12 cellular contexts compared by ENCODE assay signal in the genomic region with DNA sequence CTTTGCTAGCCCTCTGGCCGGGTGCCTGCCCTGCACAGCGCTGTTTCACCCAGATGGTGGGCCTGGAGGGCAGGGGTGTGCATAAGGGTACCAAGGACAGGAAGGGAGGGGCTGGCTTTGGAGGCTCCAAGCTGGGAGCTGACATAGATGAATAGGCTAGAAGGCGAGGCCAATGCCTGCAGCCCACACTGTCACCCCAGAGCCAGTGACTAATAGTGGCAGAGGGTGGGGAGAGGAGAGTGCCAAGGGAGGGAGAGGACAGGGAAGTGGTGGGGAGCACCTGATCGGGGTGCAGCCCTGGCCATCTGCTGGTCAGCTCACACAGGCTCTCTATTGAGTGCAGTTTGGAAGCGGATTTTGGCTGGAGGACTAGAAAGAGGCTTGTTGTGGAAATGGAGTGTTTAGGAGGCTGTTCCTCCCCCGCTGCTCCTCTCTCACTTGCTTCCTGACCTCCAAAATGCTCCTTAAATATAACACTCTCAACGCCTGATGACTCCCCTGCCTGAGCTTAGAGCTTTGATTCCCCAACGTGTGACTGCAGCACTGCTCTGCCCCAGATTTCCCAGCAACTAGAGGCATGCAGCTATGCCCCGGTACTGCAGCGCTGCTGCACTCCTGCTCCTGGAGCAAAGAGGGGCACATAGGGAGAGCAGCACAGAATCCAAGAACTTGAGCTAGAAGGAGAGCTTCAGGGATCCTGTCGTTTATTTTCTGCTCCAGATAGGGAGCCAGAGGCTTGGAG.
DNase-seq lines count a peak whose midpoint lies in the region; ATAC-seq and TF ChIP-seq lines count a peak whose summit lies in the region.
"Had no signal": no experiment of that assay in that cellular context is flagged by ENCODE, and none has a peak within 500 bp of the region (broad histone marks: within the 10 kb centered on the region; RNA-seq: fewer than 3 reads in every experiment).

No MANE protein-coding gene starts in this region.

- H3K27ac ChIP-seq in right atrium auricular region = no peak overlapping the region
- no peak overlapping the region for H3K27ac ChIP-seq in CD8-positive, alpha-beta memory T cell (ENCODE audit: low read depth, low read length)
- no peak overlapping the region for H3K27ac ChIP-seq in effector memory CD4-positive, alpha-beta T cell (ENCODE audit: insufficient read depth, low read length, poor library complexity, severe bottlenecking)
- H3K27ac ChIP-seq: psoas muscle had no signal

- no peaks in the 10 kb centered on the region for H3K27me3 Mint-ChIP-seq in type B pancreatic cell
- H3K27me3 Mint-ChIP-seq in CD8-positive, alpha-beta memory T cell = peaks cover 0 to 2% of the 10 kb centered on the region in 2 donors
- H3K27me3 Mint-ChIP-seq in activated CD8-positive, alpha-beta T cell treated with anti-CD3 and anti-CD28 coated beads for 36 hours = no peaks in the 10 kb centered on the region

- intact Hi-C loops in Right ventricle myocardium inferior (cut with DNase I) = no loop called here
- intact Hi-C loops in activated CD8-positive, alpha-beta T cell treated with anti-CD3 and anti-CD28 coated beads for 36 hours (cut with micrococcal nuclease) = no loop called here

- H3K9me3 Mint-ChIP-seq in type B pancreatic cell = no peaks in the 10 kb centered on the region
- peaks cover 0 to 7% (median 2%) of the 10 kb centered on the region in 5 donors for H3K9me3 Mint-ChIP-seq in CD8-positive, alpha-beta memory T cell
- H3K9me3 Mint-ChIP-seq in activated CD8-positive, alpha-beta T cell treated with anti-CD3 and anti-CD28 coated beads for 36 hours = peaks cover 2% of the 10 kb centered on the region

- peak overlapping the region; percentile 2 for H3K9ac ChIP-seq in adipocyte (ENCODE audit: low read length)

- peak; percentile 46 for ATAC-seq in Right ventricle myocardium inferior
- no peak for ATAC-seq in activated CD8-positive, alpha-beta T cell treated with anti-CD3 and anti-CD28 coated beads for 36 hours
- ATAC-seq: activated T-cell treated with anti-CD3 and anti-CD28 coated beads, Interleukin-2, amount 50 U/mL, for 4 hours had no signal

- H3K36me3 Mint-ChIP-seq in type B pancreatic cell = no peaks in the 10 kb centered on the region
- H3K36me3 Mint-ChIP-seq in CD8-positive, alpha-beta memory T cell = peaks cover 0 to 3% (median 2%) of the 10 kb centered on the region in 3 donors
- H3K36me3 Mint-ChIP-seq in activated CD8-positive, alpha-beta T cell treated with anti-CD3 and anti-CD28 coated beads for 36 hours (ENCODE audit: low read depth) = no peaks in the 10 kb centered on the region

- POLR2A ChIA-PET in CD8-positive, alpha-beta memory T cell (lab: Charles Lee) = no interaction called here
- POLR2A ChIA-PET in activated CD8-positive, alpha-beta T cell treated with anti-CD3 and anti-CD28 coated beads for 36 hours (lab: Charles Lee) = no interaction called here

- TF ChIP-seq CTCF in right atrium auricular region (IDR thresholded peaks at IDR 0.05) (no peak), type B pancreatic cell (conservative IDR thresholded peaks at IDR 0.05) (no peak)
- no peak for TF ChIP-seq CTCF in activated CD8-positive, alpha-beta T cell treated with anti-CD3 and anti-CD28 coated beads for 36 hours (IDR thresholded peaks at IDR 0.05)

- H3K27me3 ChIP-seq in right atrium auricular region (no peaks in the 10 kb centered on the region), adipocyte (replicated peaks; ENCODE audit: control insufficient read depth, insufficient read depth, low read length) (no peaks in the 10 kb centered on the region)
- H3K27me3 ChIP-seq in CD8-positive, alpha-beta memory T cell (ENCODE audit: insufficient read depth, low read length, poor library complexity, severe bottlenecking) = no peaks in the 10 kb centered on the region
- H3K27me3 ChIP-seq in effector memory CD4-positive, alpha-beta T cell (replicated peaks; ENCODE audit: control insufficient read depth, insufficient read depth, low read length, poor library complexity, severe bottlenecking) = no peaks in the 10 kb centered on the region

- no peak for DNase-seq in Right ventricle myocardium inferior (ENCODE audit: missing footprints)
- no peak for DNase-seq in right atrium auricular region (ENCODE audit: low spot score)
- DNase-seq in adipocyte (ENCODE audit: low read depth) = no peak
- DNase-seq in hepatic stellate cell (ENCODE audit: low spot score) = peak; percentile 63
- DNase-seq in type B pancreatic cell (ENCODE audit: extremely low spot score, unreplicated experiment) = no peak
- no peak for DNase-seq in CD8-positive, alpha-beta memory T cell
- no peak for DNase-seq in effector memory CD4-positive, alpha-beta T cell
- DNase-seq in activated CD8-positive, alpha-beta T cell treated with anti-CD3 and anti-CD28 coated beads for 36 hours = no peak
- DNase-seq: activated T-cell treated with anti-CD3 and anti-CD28 coated beads, Interleukin-2, amount 50 U/mL, for 4 hours; NCI-H2029; psoas muscle had no signal

- peaks cover 23% of the 10 kb centered on the region for H3K4me1 Mint-ChIP-seq in type B pancreatic cell (ENCODE audit: unreplicated experiment)
- H3K4me1 Mint-ChIP-seq in CD8-positive, alpha-beta memory T cell = peaks cover 16 to 33% (median 25%) of the 10 kb centered on the region in 3 donors
- H3K4me1 Mint-ChIP-seq in activated CD8-positive, alpha-beta T cell treated with anti-CD3 and anti-CD28 coated beads for 36 hours (ENCODE audit: low read depth) = peaks cover 11% of the 10 kb centered on the region

- no peaks in the 10 kb centered on the region for H3K9me3 ChIP-seq in right atrium auricular region
- no peaks in the 10 kb centered on the region for H3K9me3 ChIP-seq in adipocyte (ENCODE audit: control insufficient read depth, low read length)
- H3K9me3 ChIP-seq in CD8-positive, alpha-beta memory T cell (ENCODE audit: low read length) = no peaks in the 10 kb centered on the region
- H3K9me3 ChIP-seq in effector memory CD4-positive, alpha-beta T cell (ENCODE audit: control insufficient read depth, low read length) = no peaks in the 10 kb centered on the region
- H3K9me3 ChIP-seq: psoas muscle had no signal

- H3K4me1 ChIP-seq in right atrium auricular region = peaks cover 0 to 15% of the 10 kb centered on the region in 2 donors
- peaks cover 18% of the 10 kb centered on the region for H3K4me1 ChIP-seq in adipocyte (ENCODE audit: control insufficient read depth, insufficient read depth, low read length)
- H3K4me1 ChIP-seq in CD8-positive, alpha-beta memory T cell (ENCODE audit: insufficient read depth, low read length) = no peaks in the 10 kb centered on the region
- no peaks in the 10 kb centered on the region for H3K4me1 ChIP-seq in effector memory CD4-positive, alpha-beta T cell (ENCODE audit: control insufficient read depth, insufficient read depth, low read length, poor library complexity, severe bottlenecking)
- H3K4me1 ChIP-seq: psoas muscle had no signal

- H3K27ac Mint-ChIP-seq in type B pancreatic cell = no peak overlapping the region
- H3K27ac Mint-ChIP-seq in CD8-positive, alpha-beta memory T cell = no peak overlapping the region
- H3K27ac Mint-ChIP-seq in activated CD8-positive, alpha-beta T cell treated with anti-CD3 and anti-CD28 coated beads for 36 hours = no peak overlapping the region
- H3K27ac Mint-ChIP-seq: T-helper 1 cell treated with Interleukin-12 subunit alpha and Interleukin-12 subunit beta and Interleukin-4 antibody, amounts not matched to agents 30 μg/mL and 1 μg/mL, for 36 hours had no signal

- CTCF ChIA-PET in CD8-positive, alpha-beta memory T cell (lab: Charles Lee) = interaction anchor here (0.6 to 1.9 kb wide), 4 partner anchors 8 to 112 kb away, joined by 3 to 6 read pairs (median 3); no protein-coding TSS in a partner anchor
- CTCF ChIA-PET in activated CD8-positive, alpha-beta T cell treated with anti-CD3 and anti-CD28 coated beads for 36 hours (lab: Charles Lee) = interaction anchor here (0.9 to 1.1 kb wide), 2 partner anchors 36 to 57 kb away, joined by 3 read pairs; no protein-coding TSS in a partner anchor

- H3K4me3 Mint-ChIP-seq in type B pancreatic cell = peak overlapping the region; percentile 24
- H3K4me3 Mint-ChIP-seq in CD8-positive, alpha-beta memory T cell = no peak overlapping the region
- H3K4me3 Mint-ChIP-seq in activated CD8-positive, alpha-beta T cell treated with anti-CD3 and anti-CD28 coated beads for 36 hours = no peak overlapping the region
- H3K4me3 Mint-ChIP-seq: activated T-cell treated with anti-CD3 and anti-CD28 coated beads, Interleukin-2, amount 50 U/mL, for 4 hours; T-helper 1 cell treated with Interleukin-12 subunit alpha and Interleukin-12 subunit beta and Interleukin-4 antibody, amounts not matched to agents 30 μg/mL and 1 μg/mL, for 36 hours had no signal

- H3K4me3 ChIP-seq in right atrium auricular region = no peak overlapping the region
- H3K4me3 ChIP-seq in adipocyte (ENCODE audit: low read length) = peak overlapping the region; percentile 14
- H3K4me3 ChIP-seq in CD8-positive, alpha-beta memory T cell (ENCODE audit: low read length) = no peak overlapping the region
- no peak overlapping the region for H3K4me3 ChIP-seq in effector memory CD4-positive, alpha-beta T cell (ENCODE audit: insufficient read depth, low read depth, low read length, poor library complexity, severe bottlenecking)
- H3K4me3 ChIP-seq: psoas muscle had no signal

- H3K36me3 ChIP-seq in right atrium auricular region (no peaks in the 10 kb centered on the region), adipocyte (ENCODE audit: control insufficient read depth, insufficient read depth, low read length, severe bottlenecking) (no peaks in the 10 kb centered on the region)
- H3K36me3 ChIP-seq in CD8-positive, alpha-beta memory T cell (ENCODE audit: insufficient read depth, low read length) = no peaks in the 10 kb centered on the region
- no peaks in the 10 kb centered on the region for H3K36me3 ChIP-seq in effector memory CD4-positive, alpha-beta T cell (ENCODE audit: control insufficient read depth, insufficient read depth, low read length)
